ENCODE assay signal across 13 cellular contexts in the genomic region with DNA sequence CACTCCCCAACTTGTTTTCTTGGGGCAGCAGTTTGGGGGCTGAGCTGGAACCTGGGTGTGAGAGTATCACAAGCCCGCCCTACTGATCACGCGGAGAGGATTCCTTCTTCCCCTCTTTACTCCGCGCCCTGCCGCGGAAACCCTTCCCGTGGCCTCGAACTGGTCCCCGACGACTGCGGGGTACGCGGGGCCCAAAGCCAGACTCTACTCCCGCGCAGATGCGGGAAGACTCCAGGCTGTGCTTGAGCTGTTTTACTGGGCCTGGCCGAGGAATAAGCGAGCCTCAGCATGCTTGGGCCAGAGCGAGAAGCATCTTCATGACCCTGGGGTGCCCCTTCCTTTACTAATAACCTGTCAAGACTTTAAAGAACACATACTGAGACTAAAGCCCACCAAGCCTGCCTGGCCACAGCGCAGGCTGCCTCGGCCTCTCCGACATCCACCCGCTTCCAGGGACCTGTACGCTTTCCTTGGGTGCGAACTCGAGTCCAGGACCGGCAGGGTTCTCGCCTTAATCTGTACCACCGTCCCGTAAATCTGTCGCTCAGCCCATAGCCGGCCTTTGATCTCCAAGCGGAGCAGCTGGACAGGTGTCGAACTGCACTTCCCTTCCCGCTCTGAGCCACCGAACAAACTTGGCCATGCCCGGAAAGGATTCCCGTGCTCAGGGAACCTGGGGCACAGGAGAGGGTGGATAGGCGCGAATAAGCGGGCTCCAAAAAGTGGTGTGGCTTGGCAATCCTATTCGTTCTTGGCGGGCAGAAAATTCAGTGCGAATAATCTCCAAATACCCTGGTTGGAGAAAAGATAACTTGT. TPM values are rescaled to one million over a fixed set of nuclear protein-coding genes. Genes with fewer than 3 reads are reported as not detected.
DNase-seq lines count a peak whose midpoint lies in the region; ATAC-seq lines count a peak whose summit lies in the region.
"Had no signal": no experiment of that assay in that cellular context is flagged by ENCODE, and none has a peak within 500 bp of the region (broad histone marks: within the 10 kb centered on the region; RNA-seq: fewer than 3 reads in every experiment).

No MANE protein-coding gene starts in this region.

- no peaks in the 10 kb centered on the region for H3K9me3 Mint-ChIP-seq in CD8-positive, alpha-beta memory T cell
- no peaks in the 10 kb centered on the region for H3K9me3 Mint-ChIP-seq in central memory CD8-positive, alpha-beta T cell
- H3K9me3 Mint-ChIP-seq in activated T-helper 2 cell treated with anti-CD3 and anti-CD28 coated beads, Interferon-gamma antibody, Interleukin-2, Interleukin-4, amounts not matched to agents 10 μg/mL and 5 μg/mL and 100 μg/mL, durations not matched to agents 14 hours and 24 hours and 36 hours, result no peaks in the 10 kb centered on the region
- H3K9me3 Mint-ChIP-seq: T-helper 1 cell treated with Interleukin-12 subunit alpha and Interleukin-12 subunit beta and Interleukin-4 antibody, amounts not matched to agents 30 μg/mL and 1 μg/mL, for 36 hours had no signal

- no peak for DNase-seq in CD8-positive, alpha-beta memory T cell
- DNase-seq in central memory CD8-positive, alpha-beta T cell (ENCODE audit: low spot score in 2 of 2), result no peak
- no peak for DNase-seq in activated T-helper 2 cell treated with anti-CD3 and anti-CD28 coated beads, Interferon-gamma antibody, Interleukin-2, Interleukin-4, amounts not matched to agents 10 μg/mL and 5 μg/mL and 100 μg/mL, durations not matched to agents 14 hours and 24 hours and 36 hours (ENCODE audit: low spot score)
- DNase-seq in kidney glomerular epithelial cell (lab: John Stamatoyannopoulos, UW) (no peak), G401 (ENCODE audit: low spot score) (no peak), NOMO-1 (lab: John Stamatoyannopoulos, UW; ENCODE audit: unreplicated experiment in 2 of 2) (no peak)
- DNase-seq: body of pancreas; effector CD8-positive, alpha-beta T cell; NCI-H748 treated with DMSO at 0.1 percent for 48 hours had no signal

- no peak for ATAC-seq in central memory CD8-positive, alpha-beta T cell (replicated peaks; ENCODE audit: extremely low read depth, poor library complexity, severe bottlenecking)
- ATAC-seq: body of pancreas had no signal

- H3K27ac ChIP-seq in ACC112 (ENCODE audit: low read depth, low read length) (no peak overlapping the region), muscle layer of colon (ENCODE audit: low read depth, low read length) (no peak overlapping the region)
- no peak overlapping the region for H3K27ac ChIP-seq in CD8-positive, alpha-beta memory T cell (ENCODE audit: low read depth, low read length)
- H3K27ac ChIP-seq: body of pancreas, upper lobe of left lung had no signal

- CTCF ChIA-PET in CD8-positive, alpha-beta memory T cell (lab: Charles Lee), result interaction anchor here (1.4 to 1.5 kb wide), 2 partner anchors 9 to 11 kb away, joined by 4 to 9 read pairs; no protein-coding TSS in a partner anchor

- peaks cover 17 to 37% (median 25%) of the 10 kb centered on the region in 3 donors for H3K4me1 Mint-ChIP-seq in CD8-positive, alpha-beta memory T cell
- H3K4me1 Mint-ChIP-seq in central memory CD8-positive, alpha-beta T cell, result peaks cover 17% of the 10 kb centered on the region
- H3K4me1 Mint-ChIP-seq in activated T-helper 2 cell treated with anti-CD3 and anti-CD28 coated beads, Interferon-gamma antibody, Interleukin-2, Interleukin-4, amounts not matched to agents 10 μg/mL and 5 μg/mL and 100 μg/mL, durations not matched to agents 14 hours and 24 hours and 36 hours (ENCODE audit: low read depth), result peaks cover 11% of the 10 kb centered on the region

- in situ Hi-C loops in G401 (cut with HindIII; ENCODE audit: low sequenced_read_pairs), result no loop called here

- intact Hi-C loops in activated T-helper 2 cell treated with anti-CD3 and anti-CD28 coated beads, Interferon-gamma antibody, Interleukin-2, Interleukin-4, amounts not matched to agents 10 μg/mL and 5 μg/mL and 100 μg/mL, durations not matched to agents 14 hours and 24 hours and 36 hours (cut with micrococcal nuclease), result loop anchor here (1.0 to 5.0 kb wide), 3 partner anchors 130 to 517 kb away; partner anchors contain the start of genes BEND4 and SHISA3

- H3K36me3 ChIP-seq in ACC112 (ENCODE audit: insufficient read depth, low read length) (no peaks in the 10 kb centered on the region), muscle layer of colon (ENCODE audit: insufficient read depth, low read length) (no peaks in the 10 kb centered on the region)
- H3K36me3 ChIP-seq in CD8-positive, alpha-beta memory T cell (ENCODE audit: insufficient read depth, low read length), result no peaks in the 10 kb centered on the region
- H3K36me3 ChIP-seq: upper lobe of left lung had no signal

- H3K36me3 Mint-ChIP-seq in CD8-positive, alpha-beta memory T cell, result no peaks in the 10 kb centered on the region
- H3K36me3 Mint-ChIP-seq in central memory CD8-positive, alpha-beta T cell (ENCODE audit: insufficient read depth), result peaks cover 2% of the 10 kb centered on the region
- no peaks in the 10 kb centered on the region for H3K36me3 Mint-ChIP-seq in activated T-helper 2 cell treated with anti-CD3 and anti-CD28 coated beads, Interferon-gamma antibody, Interleukin-2, Interleukin-4, amounts not matched to agents 10 μg/mL and 5 μg/mL and 100 μg/mL, durations not matched to agents 14 hours and 24 hours and 36 hours (ENCODE audit: low read depth)

- peaks cover 59 to 69% of the 10 kb centered on the region in 2 donors for H3K27me3 Mint-ChIP-seq in CD8-positive, alpha-beta memory T cell
- peaks cover 94% of the 10 kb centered on the region for H3K27me3 Mint-ChIP-seq in central memory CD8-positive, alpha-beta T cell
- peaks cover 76% of the 10 kb centered on the region for H3K27me3 Mint-ChIP-seq in activated T-helper 2 cell treated with anti-CD3 and anti-CD28 coated beads, Interferon-gamma antibody, Interleukin-2, Interleukin-4, amounts not matched to agents 10 μg/mL and 5 μg/mL and 100 μg/mL, durations not matched to agents 14 hours and 24 hours and 36 hours (ENCODE audit: low read depth)

- H3K4me3 ChIP-seq in ACC112 (ENCODE audit: low read depth, low read length) (0 out of 2 replicates have a peak overlapping the region, but pooled peaks have one; percentile 67), muscle layer of colon (ENCODE audit: low read depth in 1 of 2, low read length in 2 of 2) (peak overlapping the region; percentile 7 to 53)
- H3K4me3 ChIP-seq in CD8-positive, alpha-beta memory T cell (ENCODE audit: low read length), result no peak overlapping the region
- H3K4me3 ChIP-seq: body of pancreas had no signal

- H3K79me2 ChIP-seq in ACC112 (ENCODE audit: control insufficient read depth, insufficient read depth, low read length, unreplicated experiment), result no peaks in the 10 kb centered on the region

- no peak overlapping the region for H3K9ac ChIP-seq in muscle layer of colon (ENCODE audit: low read length)

- peak overlapping the region in 6 of 7 donors; percentile 29 to 77 (median 50) for H3K4me3 Mint-ChIP-seq in CD8-positive, alpha-beta memory T cell
- H3K4me3 Mint-ChIP-seq in central memory CD8-positive, alpha-beta T cell, result peak overlapping the region; percentile 59
- H3K4me3 Mint-ChIP-seq in activated T-helper 2 cell treated with anti-CD3 and anti-CD28 coated beads, Interferon-gamma antibody, Interleukin-2, Interleukin-4, amounts not matched to agents 10 μg/mL and 5 μg/mL and 100 μg/mL, durations not matched to agents 14 hours and 24 hours and 36 hours (ENCODE audit: low read depth), result no peak overlapping the region
- H3K4me3 Mint-ChIP-seq: T-helper 1 cell treated with Interleukin-12 subunit alpha and Interleukin-12 subunit beta and Interleukin-4 antibody, amounts not matched to agents 30 μg/mL and 1 μg/mL, for 36 hours had no signal

- H2AFZ ChIP-seq in ACC112 (ENCODE audit: low read length, unreplicated experiment), result no peak overlapping the region

- no peaks in the 10 kb centered on the region for H3K9me3 ChIP-seq in CD8-positive, alpha-beta memory T cell (ENCODE audit: low read length)
- H3K9me3 ChIP-seq in muscle layer of colon (ENCODE audit: low read length), result no peaks in the 10 kb centered on the region
- H3K9me3 ChIP-seq: body of pancreas, upper lobe of left lung had no signal

- H3K27ac Mint-ChIP-seq in CD8-positive, alpha-beta memory T cell, result peak overlapping the region in 1 of 8 donors; percentile 53
- H3K27ac Mint-ChIP-seq in central memory CD8-positive, alpha-beta T cell (ENCODE audit: low read depth), result no peak overlapping the region
- no peak overlapping the region for H3K27ac Mint-ChIP-seq in activated T-helper 2 cell treated with anti-CD3 and anti-CD28 coated beads, Interferon-gamma antibody, Interleukin-2, Interleukin-4, amounts not matched to agents 10 μg/mL and 5 μg/mL and 100 μg/mL, durations not matched to agents 14 hours and 24 hours and 36 hours

- H3K4me1 ChIP-seq in ACC112 (ENCODE audit: control insufficient read depth, insufficient read depth, low read length, unreplicated experiment) (peaks cover 5% of the 10 kb centered on the region), muscle layer of colon (ENCODE audit: insufficient read depth, low read length) (peaks cover 16% of the 10 kb centered on the region)
- peaks cover 5% of the 10 kb centered on the region for H3K4me1 ChIP-seq in CD8-positive, alpha-beta memory T cell (ENCODE audit: insufficient read depth, low read length)

- POLR2A ChIA-PET in CD8-positive, alpha-beta memory T cell (lab: Charles Lee), result no interaction called here

- H3K27me3 ChIP-seq in ACC112 (ENCODE audit: insufficient read depth, low read length) (peaks cover 95% of the 10 kb centered on the region), muscle layer of colon (ENCODE audit: control insufficient read depth in 1 of 2, insufficient read depth in 2 of 2, low read length in 2 of 2) (peaks cover 38 to 65% of the 10 kb centered on the region in 2 donors)
- H3K27me3 ChIP-seq in CD8-positive, alpha-beta memory T cell (ENCODE audit: insufficient read depth, low read length, poor library complexity, severe bottlenecking), result peaks cover 29% of the 10 kb centered on the region

RNA-seq across cellular contexts. Expression of gene TMEM33, which starts 55.0 kb away (rescaled TPM):
- total RNA-seq in CD8-positive, alpha-beta memory T cell, result 10 to 100 TPM; 86.1 to 86.8 TPM
- polyA plus RNA-seq in CD8-positive, alpha-beta memory T cell, result 25.0 TPM
- 76.7 and 84.0 TPM in 2 replicates for total RNA-seq in activated T-helper 2 cell treated with anti-CD3 and anti-CD28 coated beads, Interferon-gamma antibody, Interleukin-2, Interleukin-4, amounts not matched to agents 10 μg/mL and 5 μg/mL and 100 μg/mL, durations not matched to agents 14 hours and 24 hours and 36 hours
- total RNA-seq in G401 (2014; rRNA removed; shearing (Covaris generic)), result 49.5 and 60.1 TPM in 2 replicates
